Comparison of ENCODE assay signal across 8 cellular contexts in genomic region chr2:240566203-240567136, GRCh38. TPM values are rescaled to one million over a fixed set of nuclear protein-coding genes. Genes with fewer than 3 reads are reported as not detected.
A peak's percentile ranks its signal among the peaks of the same experiment; 100 is the strongest.
DNase-seq lines count a peak whose midpoint lies in the region; TF ChIP-seq lines count a peak whose summit lies in the region.

No MANE protein-coding gene starts in this region.

- H3K27me3 ChIP-seq in left ventricle myocardium inferior (ENCODE audit: low read depth), result no peaks in the 10 kb centered on the region

- intact Hi-C loops in left ventricle myocardium inferior (cut with micrococcal nuclease), result no loop called here

- peaks cover 5% of the 10 kb centered on the region for H3K36me3 ChIP-seq in left ventricle myocardium inferior

- H3K27ac ChIP-seq in adipose tissue (ENCODE audit: low read depth, low read length) (peak overlapping the region; percentile 74), left ventricle myocardium inferior (replicated peaks) (peak overlapping the region; percentile 96)

- CTCF ChIA-PET in HEK293T (lab: Yijun Ruan, JAX), result interaction anchor here (1.0 to 2.2 kb wide), 2 partner anchors 14 to 21 kb away, joined by 3 to 8 read pairs; partner anchors contain the start of gene CAPN10

- H3K4me1 ChIP-seq in left ventricle myocardium inferior, result peaks cover 69% of the 10 kb centered on the region

- H3K4me3 ChIP-seq in GM12864 (ENCODE audit: low read depth, low read length) (peak overlapping the region; percentile 66), left ventricle myocardium inferior (peak overlapping the region; percentile 85)

- no peaks in the 10 kb centered on the region for H3K9me3 ChIP-seq in left ventricle myocardium inferior (replicated peaks)

- POLR2A ChIA-PET in HEK293T (lab: Yijun Ruan, JAX), result interaction anchor here (0.7 to 2.0 kb wide), 2 partner anchors 19 to 26 kb away, joined by 3 to 23 read pairs; partner anchors contain the start of gene CAPN10

- peak; percentile 78 for DNase-seq in GM12864 (ENCODE audit: low read depth)
- DNase-seq in HEK293T (ENCODE audit: extremely low spot score), result peak; percentile 81
- peak; percentile 86 for DNase-seq in MV-4-11 (lab: John Stamatoyannopoulos, UW)
- peak; percentile 93 for DNase-seq in T follicular helper cell (ENCODE audit: low read depth)
- peak; percentile 95 for DNase-seq in left ventricle myocardium inferior
- DNase-seq in retina, result peak; percentile 69
- no peak for DNase-seq in cortex of kidney (lab: John Stamatoyannopoulos, UW)

- WGBS in adipose tissue, 3 donors, result 7 to 9% (median 8%) methylated on average over 44 to 53 of the region's 53 CpGs

- TF ChIP-seq CTCF in GM12864 (IDR thresholded peaks at IDR 0.05; ENCODE audit: low read depth, low read length, missing control alignments), result peak; percentile 75
- peak; percentile 96 for TF ChIP-seq CTCF in left ventricle myocardium inferior (IDR thresholded peaks at IDR 0.05; ENCODE audit: borderline replicate concordance)

TF ChIP-seq in HEK293T, 16 proteins besides CTCF, POLR2A, EP300 and RAD21:
- TF ChIP-seq ZNF384 (IDR thresholded peaks at IDR 0.05) (no peak), TARDBP (IDR thresholded peaks at IDR 0.05) (no peak), NFRKB (IDR thresholded peaks at IDR 0.05) (no peak), FOXK2 (IDR thresholded peaks at IDR 0.05) (no peak), HDGF (IDR thresholded peaks at IDR 0.05; ENCODE audit: borderline replicate concordance) (no peak), BHLHE40 (IDR thresholded peaks at IDR 0.05; ENCODE audit: borderline replicate concordance) (no peak), LEF1 (IDR thresholded peaks at IDR 0.05; ENCODE audit: borderline replicate concordance) (no peak), FOXA1 (IDR thresholded peaks at IDR 0.05) (no peak), FOXM1 (IDR thresholded peaks at IDR 0.05; ENCODE audit: borderline replicate concordance) (no peak), ARNT (IDR thresholded peaks at IDR 0.05) (no peak), ELF4 (IDR thresholded peaks at IDR 0.05) (no peak), SP1 (IDR thresholded peaks at IDR 0.05) (no peak), L3MBTL2 (conservative IDR thresholded peaks at IDR 0.05) (no peak), PKNOX1 (IDR thresholded peaks at IDR 0.05) (no peak), SUZ12 (IDR thresholded peaks at IDR 0.05) (no peak), CTBP1 (IDR thresholded peaks at IDR 0.05; ENCODE audit: borderline replicate concordance) (no peak)
TF ChIP-seq in HEK293T: peak in this region for 0.

RNA-seq across cellular contexts. Expression of gene RNPEPL1, which starts 1.8 kb away (rescaled TPM):
- 100 to 1,000 TPM in 1 of 3 donors, 10 to 100 TPM in 2; 53.8 to 107 (median 72.8) TPM for polyA plus RNA-seq in adipose tissue
- total RNA-seq in left ventricle myocardium inferior, result 80.1 TPM

RNA-seq across cellular contexts. Expression of gene DUSP28, which starts 6.3 kb away (rescaled TPM):
- polyA plus RNA-seq in adipose tissue, result 1 to 10 TPM; 3.2 to 4.6 (median 4.3) TPM
- total RNA-seq in left ventricle myocardium inferior, result 19.3 TPM

RNA-seq across cellular contexts. Expression of gene ANKMY1, which starts 8.7 kb away (rescaled TPM):
- polyA plus RNA-seq in adipose tissue, result 1 to 10 TPM; 4.6 to 6.7 (median 6.5) TPM
- 4.0 TPM for total RNA-seq in left ventricle myocardium inferior

RNA-seq across cellular contexts. Expression of gene CAPN10, which starts 20.1 kb away (rescaled TPM):
- 10 to 100 TPM; 13.4 to 25.3 (median 18.7) TPM for polyA plus RNA-seq in adipose tissue
- total RNA-seq in left ventricle myocardium inferior, result 31.2 TPM

RNA-seq across cellular contexts. Expression of gene GPR35, which starts 58.8 kb away (rescaled TPM):
- polyA plus RNA-seq in adipose tissue, result 1 to 10 TPM in 2 of 3 donors, under 1 TPM in 1; 0.60 to 2.3 (median 1.6) TPM
- total RNA-seq in left ventricle myocardium inferior, result 1.3 TPM
